Comparison of ENCODE assay signal across 12 cellular contexts in genomic region chr6:137297887-137298286, GRCh38.
DNase-seq lines count a peak whose midpoint lies in the region; TF ChIP-seq lines count a peak whose summit lies in the region.
"Had no signal": no experiment of that assay in that cellular context is flagged by ENCODE, and none has a peak within 500 bp of the region (broad histone marks: within the 10 kb centered on the region; RNA-seq: fewer than 3 reads in every experiment).

No MANE protein-coding gene starts in this region.

- no peaks in the 10 kb centered on the region for H3K27me3 ChIP-seq in AG04450 (ENCODE audit: control insufficient read depth, insufficient read depth, low read length)
- H3K27me3 ChIP-seq in brain microvascular endothelial cell (replicated peaks), result no peaks in the 10 kb centered on the region
- H3K27me3 ChIP-seq: stomach had no signal

- in situ Hi-C loops in KBM-7 (cut with MboI; ENCODE audit: low pct_unique_long_range_greater_than_20kb, low sequenced_read_pairs) (no loop called here), brain microvascular endothelial cell (cut with HindIII; ENCODE audit: low pct_ligation_motif_present, low sequenced_read_pairs) (no loop called here)

- no peaks in the 10 kb centered on the region for H3K9me3 ChIP-seq in AG04450 (ENCODE audit: control insufficient read depth, insufficient read depth, low read length)
- H3K9me3 ChIP-seq: stomach had no signal

- DNase-seq in AG04450 (ENCODE audit: low read depth, low spot score), result no peak
- DNase-seq in KBM-7, result peak; percentile 68
- DNase-seq in brain microvascular endothelial cell, result peak; percentile 74
- peak; percentile 34 for DNase-seq in iris pigment epithelial cell (ENCODE audit: low read depth)
- no peak for DNase-seq in NCI-H2171 (lab: John Stamatoyannopoulos, UW)
- DNase-seq in LoVo (ENCODE audit: low spot score), result no peak
- no peak for DNase-seq in DMS79 (lab: John Stamatoyannopoulos, UW)
- no peak for DNase-seq in T-helper 2 cell
- DNase-seq: stimulated activated CD4-positive, alpha-beta T cell treated with anti-CD3 and anti-CD28 coated beads, Interleukin-1b, Interleukin-23, amount 100 ng/mL, for 48 hours; stomach had no signal

- no peaks in the 10 kb centered on the region for H3K36me3 ChIP-seq in brain microvascular endothelial cell (replicated peaks)
- H3K36me3 ChIP-seq: stomach had no signal

- POLR2A ChIA-PET in AG04450 (lab: Yijun Ruan, JAX), result no interaction called here

- CTCF ChIA-PET in AG04450 (lab: Charles Lee), result interaction anchor here (3.4 kb wide), 1 partner anchor 17 kb away, joined by 22 read pairs; no protein-coding TSS in a partner anchor

- TF ChIP-seq CTCF in AG04450 (IDR thresholded peaks at IDR 0.05; ENCODE audit: low read depth, low read length), result no peak
- no peak for TF ChIP-seq CTCF in brain microvascular endothelial cell (IDR thresholded peaks at IDR 0.05; ENCODE audit: low read depth, low read length, missing control alignments)

- H3K27ac ChIP-seq in AG04450 (ENCODE audit: low read depth, low read length) (peak overlapping the region; percentile 31), brain microvascular endothelial cell (no peak overlapping the region)
- H3K27ac ChIP-seq: HL-60, SK-N-MC, stomach had no signal

- H3K4me3 ChIP-seq in AG04450 (ENCODE audit: low read depth, low read length) (no peak overlapping the region), brain microvascular endothelial cell (ENCODE audit: low read depth, low read length) (no peak overlapping the region)
- H3K4me3 ChIP-seq: SK-N-MC, stomach had no signal

Comparison
In these comparisons a context has a peak if more than half of its experiments do, and no peak if none do; other contexts are left out.
1. DNase-seq: peak in KBM-7 (single experiment), brain microvascular endothelial cell (single experiment) and iris pigment epithelial cell (single experiment); none in AG04450 (single experiment), NCI-H2171 (single experiment), LoVo (single experiment), DMS79 (single experiment) and T-helper 2 cell (0 of 5).